In the genomic region with DNA sequence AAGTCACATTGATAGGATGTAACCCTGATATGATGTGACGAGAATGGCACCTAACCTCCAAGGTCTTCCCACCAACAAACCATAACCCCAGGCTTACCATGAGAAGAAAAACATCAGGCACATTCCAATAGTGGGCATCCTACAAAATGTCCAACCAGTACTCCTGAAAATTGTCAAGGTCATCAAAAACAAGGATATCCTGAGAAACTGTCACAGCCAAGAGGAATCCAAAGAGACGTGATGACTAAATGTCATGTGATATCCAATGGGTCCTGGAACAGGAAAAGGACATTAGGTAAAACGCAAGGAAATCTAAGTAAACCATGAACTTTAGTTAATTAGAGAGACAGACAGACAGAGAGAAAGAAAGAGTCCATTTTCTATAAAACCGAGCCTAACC, we compare ENCODE assay signal across 1 cellular context.
TF ChIP-seq lines count a peak whose summit lies in the region.

No MANE protein-coding gene starts in this region.

TF ChIP-seq in HepG2, 621 proteins besides CTCF, POLR2A, EP300 and RAD21:
- TF ChIP-seq NFRKB (IDR thresholded peaks at IDR 0.05): no peak
- peak; percentile 89 for TF ChIP-seq MAFF (IDR thresholded peaks at IDR 0.05; ENCODE audit: low read depth, low read length)
- TF ChIP-seq, protein P1, sequence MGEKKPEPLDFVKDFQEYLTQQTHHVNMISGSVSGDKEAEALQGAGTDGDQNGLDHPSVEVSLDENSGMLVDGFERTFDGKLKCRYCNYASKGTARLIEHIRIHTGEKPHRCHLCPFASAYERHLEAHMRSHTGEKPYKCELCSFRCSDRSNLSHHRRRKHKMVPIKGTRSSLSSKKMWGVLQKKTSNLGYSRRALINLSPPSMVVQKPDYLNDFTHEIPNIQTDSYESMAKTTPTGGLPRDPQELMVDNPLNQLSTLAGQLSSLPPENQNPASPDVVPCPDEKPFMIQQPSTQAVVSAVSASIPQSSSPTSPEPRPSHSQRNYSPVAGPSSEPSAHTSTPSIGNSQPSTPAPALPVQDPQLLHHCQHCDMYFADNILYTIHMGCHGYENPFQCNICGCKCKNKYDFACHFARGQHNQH (CRISPR knock-in tag; IDR thresholded peaks at IDR 0.05): no peak
- no peak for TF ChIP-seq SNAI1 (CRISPR knock-in tag; IDR thresholded peaks at IDR 0.05; ENCODE audit: borderline replicate concordance)
- no peak for TF ChIP-seq GLI4 (CRISPR knock-in tag; IDR thresholded peaks at IDR 0.05; ENCODE audit: borderline replicate concordance)
- TF ChIP-seq, protein P2, sequence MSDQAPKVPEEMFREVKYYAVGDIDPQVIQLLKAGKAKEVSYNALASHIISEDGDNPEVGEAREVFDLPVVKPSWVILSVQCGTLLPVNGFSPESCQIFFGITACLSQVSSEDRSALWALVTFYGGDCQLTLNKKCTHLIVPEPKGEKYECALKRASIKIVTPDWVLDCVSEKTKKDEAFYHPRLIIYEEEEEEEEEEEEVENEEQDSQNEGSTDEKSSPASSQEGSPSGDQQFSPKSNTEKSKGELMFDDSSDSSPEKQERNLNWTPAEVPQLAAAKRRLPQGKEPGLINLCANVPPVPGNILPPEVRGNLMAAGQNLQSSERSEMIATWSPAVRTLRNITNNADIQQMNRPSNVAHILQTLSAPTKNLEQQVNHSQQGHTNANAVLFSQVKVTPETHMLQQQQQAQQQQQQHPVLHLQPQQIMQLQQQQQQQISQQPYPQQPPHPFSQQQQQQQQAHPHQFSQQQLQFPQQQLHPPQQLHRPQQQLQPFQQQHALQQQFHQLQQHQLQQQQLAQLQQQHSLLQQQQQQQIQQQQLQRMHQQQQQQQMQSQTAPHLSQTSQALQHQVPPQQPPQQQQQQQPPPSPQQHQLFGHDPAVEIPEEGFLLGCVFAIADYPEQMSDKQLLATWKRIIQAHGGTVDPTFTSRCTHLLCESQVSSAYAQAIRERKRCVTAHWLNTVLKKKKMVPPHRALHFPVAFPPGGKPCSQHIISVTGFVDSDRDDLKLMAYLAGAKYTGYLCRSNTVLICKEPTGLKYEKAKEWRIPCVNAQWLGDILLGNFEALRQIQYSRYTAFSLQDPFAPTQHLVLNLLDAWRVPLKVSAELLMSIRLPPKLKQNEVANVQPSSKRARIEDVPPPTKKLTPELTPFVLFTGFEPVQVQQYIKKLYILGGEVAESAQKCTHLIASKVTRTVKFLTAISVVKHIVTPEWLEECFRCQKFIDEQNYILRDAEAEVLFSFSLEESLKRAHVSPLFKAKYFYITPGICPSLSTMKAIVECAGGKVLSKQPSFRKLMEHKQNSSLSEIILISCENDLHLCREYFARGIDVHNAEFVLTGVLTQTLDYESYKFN (CRISPR knock-in tag; conservative IDR thresholded peaks at IDR 0.05): no peak
- TF ChIP-seq HOXA7 (CRISPR knock-in tag; IDR thresholded peaks at IDR 0.05): no peak
- TF ChIP-seq MAFK (conservative IDR thresholded peaks at IDR 0.05 in 1 of 2, IDR thresholded peaks at IDR 0.05 in 1 of 2; ENCODE audit: low read length in 2 of 2): peak; percentile 91
- TF ChIP-seq SAFB2 (CRISPR knock-in tag; IDR thresholded peaks at IDR 0.05; ENCODE audit: borderline replicate concordance, low read depth): no peak
